In genomic region chr22:23114721-23115020, GRCh38 we compare ENCODE assay signal across 18 cellular contexts. TPM values are rescaled to one million over a fixed set of nuclear protein-coding genes. Genes with fewer than 3 reads are reported as not detected.
DNase-seq lines count a peak whose midpoint lies in the region; ATAC-seq, FAIRE-seq and TF ChIP-seq lines count a peak whose summit lies in the region.
"Had no signal": no experiment of that assay in that cellular context is flagged by ENCODE, and none has a peak within 500 bp of the region (broad histone marks: within the 10 kb centered on the region; RNA-seq: fewer than 3 reads in every experiment).

No MANE protein-coding gene starts in this region.

- intact Hi-C loops in K562 (cut with micrococcal nuclease), result loop anchor here (2.0 kb wide), 1 partner anchor 20 kb away; no protein-coding TSS in a partner anchor
- intact Hi-C loops in colonic mucosa (cut with DNase I), result no loop called here

- BruUV-seq in K562 (replicated peaks; lab: Mats Ljungman, UMichigan), result no TSS peak

- peaks cover 13% of the 10 kb centered on the region for H3K9me1 ChIP-seq in K562 (ENCODE audit: control insufficient read depth, insufficient read depth, low read length)

- H2BK120ac ChIP-seq in H9 (ENCODE audit: low read depth, low read length, poor library complexity, severe bottlenecking), result no peak overlapping the region

- no peaks in the 10 kb centered on the region for H3K79me1 ChIP-seq in H9 (ENCODE audit: insufficient read depth, low read depth, low read length, poor library complexity, severe bottlenecking)

- H2BK5ac ChIP-seq in H9 (ENCODE audit: insufficient read length, low read length), result no peak overlapping the region

- POLR2A ChIA-PET in K562 (lab: Yijun Ruan, JAX), result interaction anchor here (0.6 to 19.0 kb wide), 15 partner anchors 7 to 217 kb away, joined by 3 to 414 read pairs (median 4); partner anchors contain the start of gene GNAZ

- DNase-seq in H9 (no peak), K562 (ENCODE audit: extremely low read depth in 1 of 4, low spot score in 3 of 4) (peak in 1 of 4 experiments; percentile 57), substantia nigra (lab: John Stamatoyannopoulos, UW) (no peak), foreskin fibroblast (no peak), NCI-H1092 treated with DMSO at 0.1 percent for 48 hours (lab: John Stamatoyannopoulos, UW) (no peak), colonic mucosa (no peak), EL (no peak)
- DNase-seq: Caco-2; CD8-positive, alpha-beta T cell; DND-41; GF-D8 had no signal

- TF ChIP-seq EP300 in K562 (IDR thresholded peaks at IDR 0.05; ENCODE audit: low read length), result no peak

- no peak overlapping the region for H4K91ac ChIP-seq in H9 (ENCODE audit: insufficient read length, low read depth, low read length)

- no peak overlapping the region for H3K56ac ChIP-seq in H9 (ENCODE audit: insufficient read length, low read depth, low read length)

- H4K8ac ChIP-seq in H9 (replicated peaks; ENCODE audit: insufficient read length, low read depth, low read length), result no peak overlapping the region

- H3K4me3 Mint-ChIP-seq in H9, result no peak overlapping the region
- H3K4me3 Mint-ChIP-seq: B cell; CD14-positive monocyte; CD8-positive, alpha-beta T cell had no signal

- no peak for TF ChIP-seq RAD21 in K562 (CRISPR knock-in tag; conservative IDR thresholded peaks at IDR 0.05 in 1 of 2, IDR thresholded peaks at IDR 0.05 in 1 of 2)

- H3K23ac ChIP-seq in H9 (ENCODE audit: insufficient read length, low read depth, low read length), result no peak overlapping the region

- H2AFZ ChIP-seq in H9 (ENCODE audit: low read length) (no peak overlapping the region), K562 (ENCODE audit: low read depth, low read length) (no peak overlapping the region)

- H2BK12ac ChIP-seq in H9 (ENCODE audit: insufficient read length, low read depth, low read length), result no peak overlapping the region

- no peak overlapping the region for H3T11ph ChIP-seq in H9 (ENCODE audit: low read length)

- no peak overlapping the region for H3K27ac ChIP-seq in H9 (ENCODE audit: insufficient read length, low read depth, low read length)
- no peak overlapping the region for H3K27ac ChIP-seq in K562 (ENCODE audit: extremely low read depth, low read depth, low read length)
- H3K27ac ChIP-seq in layer of hippocampus (ENCODE audit: low read depth, low read length), result peak overlapping the region; percentile 96
- H3K27ac ChIP-seq in substantia nigra (ENCODE audit: low read depth, low read length, poor library complexity, severe bottlenecking), result peak overlapping the region; percentile 100
- H3K27ac ChIP-seq in colonic mucosa, result no peak overlapping the region

- H2BK20ac ChIP-seq in H9 (ENCODE audit: low read depth, low read length, poor library complexity, severe bottlenecking), result no peak overlapping the region

- H4K5ac ChIP-seq in H9 (ENCODE audit: insufficient read length, low read depth, low read length), result no peak overlapping the region

- H3K9ac ChIP-seq in H9 (ENCODE audit: extremely low read depth, insufficient read length, low read length) (no peak overlapping the region), K562 (ENCODE audit: insufficient read depth in 1 of 2, low read depth in 2 of 2, low read length in 2 of 2) (peak overlapping the region in 1 of 2 experiments; percentile 8; a peak in 1 of 4 replicates), colonic mucosa (ENCODE audit: low read depth in 2 of 2, low read length in 2 of 2) (no peak overlapping the region)

- no peak for FAIRE-seq in K562 (lab: Jason Lieb, UNC)
- FAIRE-seq: A204.1, GM19239 had no signal

- no peak overlapping the region for H3K27ac Mint-ChIP-seq in H9
- H3K27ac Mint-ChIP-seq: B cell; CD14-positive monocyte; CD8-positive, alpha-beta T cell had no signal

- WGBS in H9 (ENCODE audit: extremely low coverage, insufficient read length, low lambda C conversion rate), result no CpG with 5 or more reads among the region's 2 CpGs
- 1% methylated on average over 2 of the region's 2 CpGs for WGBS in K562 (ENCODE audit: insufficient coverage, low coverage, missing lambda C conversion rate)

- peaks cover 14 to 22% of the 10 kb centered on the region in 2 experiments; a peak in 3 of 4 replicates for H3K4me1 Mint-ChIP-seq in H9
- H3K4me1 Mint-ChIP-seq: CD14-positive monocyte had no signal

- no peaks in the 10 kb centered on the region for H3K27me3 ChIP-seq in H9 (ENCODE audit: insufficient read depth, low read length)
- peaks cover 38 to 98% of the 10 kb centered on the region in 2 experiments; a peak in 4 of 5 replicates for H3K27me3 ChIP-seq in K562 (ENCODE audit: control insufficient read depth in 2 of 2, insufficient read depth in 2 of 2, low read length in 2 of 2)
- no peaks in the 10 kb centered on the region for H3K27me3 ChIP-seq in layer of hippocampus (ENCODE audit: control insufficient read depth, insufficient read depth, low read length)
- no peaks in the 10 kb centered on the region for H3K27me3 ChIP-seq in colonic mucosa

- H3K4me1 ChIP-seq in H9 (ENCODE audit: insufficient read depth, low read length) (no peaks in the 10 kb centered on the region), K562 (replicated peaks in 1 of 2; ENCODE audit: control insufficient read depth in 2 of 2, insufficient read depth in 2 of 2, low read length in 2 of 2) (peaks cover 4 to 26% of the 10 kb centered on the region in 2 experiments; a peak in 4 of 5 replicates), colonic mucosa (no peaks in the 10 kb centered on the region)
- H3K4me1 ChIP-seq: Caco-2 had no signal

- H3K18ac ChIP-seq in H9 (ENCODE audit: insufficient read length, low read depth, low read length), result no peak overlapping the region

- H3K4me2 ChIP-seq in H9 (ENCODE audit: insufficient read depth, insufficient read length, low read length) (no peak overlapping the region), K562 (ENCODE audit: insufficient read depth, low read length) (no peak overlapping the region)

- TF ChIP-seq CTCF in H9 (conservative IDR thresholded peaks at IDR 0.05) (no peak), K562 (IDR thresholded peaks at IDR 0.05 in 2 of 3, conservative IDR thresholded peaks at IDR 0.05 in 1 of 3; ENCODE audit: insufficient read depth in 2 of 3, low read depth in 1 of 3, low read length in 3 of 3) (no peak), foreskin fibroblast (IDR thresholded peaks at IDR 0.05; ENCODE audit: low read depth, low read length) (no peak), colonic mucosa (IDR thresholded peaks at IDR 0.05) (no peak)

- no peak overlapping the region for H3K4me3 ChIP-seq in K562
- no peak overlapping the region for H3K4me3 ChIP-seq in foreskin fibroblast (ENCODE audit: low read depth in 1 of 2, low read length in 2 of 2)
- H3K4me3 ChIP-seq in colonic mucosa, result no peak overlapping the region

- in situ Hi-C loops in K562 (cut with MboI), result no loop called here

- no peak overlapping the region for H2BK15ac ChIP-seq in H9 (ENCODE audit: low read depth, low read length)

- no peak overlapping the region for H2AK5ac ChIP-seq in H9 (ENCODE audit: insufficient read length, low read length)

- no peaks in the 10 kb centered on the region for H3K36me3 Mint-ChIP-seq in H9 (ENCODE audit: insufficient read depth in 1 of 3, low read depth in 3 of 3)
- H3K36me3 Mint-ChIP-seq: CD14-positive monocyte; CD8-positive, alpha-beta T cell had no signal

- no peaks in the 10 kb centered on the region for H4K20me1 ChIP-seq in H9 (ENCODE audit: control insufficient read depth, insufficient read depth, insufficient read length)
- peaks cover 93% of the 10 kb centered on the region for H4K20me1 ChIP-seq in K562 (replicated peaks; ENCODE audit: control insufficient read depth, insufficient read depth, low read length)

- H3K9me3 ChIP-seq in H9 (ENCODE audit: control insufficient read depth, low read depth, low read length) (no peaks in the 10 kb centered on the region), K562 (replicated peaks; ENCODE audit: control insufficient read depth, insufficient read depth, low read depth, low read length) (no peaks in the 10 kb centered on the region), colonic mucosa (no peaks in the 10 kb centered on the region)
- H3K9me3 ChIP-seq: Caco-2 had no signal

- no peaks in the 10 kb centered on the region for H3K36me3 ChIP-seq in K562 (ENCODE audit: control insufficient read depth, insufficient read depth, low read length)
- no peaks in the 10 kb centered on the region for H3K36me3 ChIP-seq in colonic mucosa

- no peaks in the 10 kb centered on the region for H3K23me2 ChIP-seq in H9 (ENCODE audit: insufficient read length, low read depth, low read length, poor library complexity, severe bottlenecking)

- no peaks in the 10 kb centered on the region for H3K9me3 Mint-ChIP-seq in H9
- H3K9me3 Mint-ChIP-seq: CD14-positive monocyte; CD8-positive, alpha-beta T cell had no signal

- peaks cover 29% of the 10 kb centered on the region for H3K27me3 Mint-ChIP-seq in H9 (ENCODE audit: low read depth)
- H3K27me3 Mint-ChIP-seq: B cell had no signal

- ATAC-seq in K562, result no peak
- ATAC-seq: CD8-positive, alpha-beta T cell; HCT116 had no signal

- H3K14ac ChIP-seq in H9 (ENCODE audit: insufficient read depth, low read length), result peak overlapping the region; percentile 12; the same call in 1 of the 2 replicates

- TF ChIP-seq POLR2A in K562 (conservative IDR thresholded peaks at IDR 0.05), result no peak

- H3K79me2 ChIP-seq in H9 (ENCODE audit: insufficient read depth, low read length) (no peaks in the 10 kb centered on the region), K562 (ENCODE audit: control insufficient read depth, insufficient read depth, low read length) (no peaks in the 10 kb centered on the region)

- CTCF ChIA-PET in K562 (lab: Yijun Ruan, JAX; ENCODE audit: low intra/inter-chr PET ratio), result no interaction called here

- H3K4ac ChIP-seq in H9 (ENCODE audit: low read depth, low read length), result no peak overlapping the region

RNA-seq across cellular contexts. Expression of gene RSPH14, which starts 27.1 kb away (rescaled TPM):
- total RNA-seq in H9 (2021), result not detected in 2 replicates
- not detected in 2 replicates for total RNA-seq in K562 (2011; cell fraction: chromatin; rRNA removed; ENCODE audit: low replicate concordance)
- total RNA-seq in K562 (2011; cell fraction: nucleolus; rRNA removed), result not detected in 2 replicates
- not detected in 2 replicates for total RNA-seq in K562 (2011; cell fraction: nucleoplasm; rRNA removed)
- total RNA-seq in K562 (2014; rRNA removed), result not detected in 2 replicates
- total RNA-seq in K562 (2014; rRNA removed; fragmentation: Illumina TruSeq; extraction: Trizol), result not detected in 2 replicates
- total RNA-seq in K562 (2015; rRNA removed; fragmentation: Illumina TruSeq; extraction: Trizol), result not detected in 2 replicates
- not detected in 2 replicates for total RNA-seq in K562 (2021)
- polyA plus RNA-seq in K562 (2011; rRNA removed), result 0.24 TPM in 1 of 2 replicates, not detected in the other
- polyA plus RNA-seq in K562 (2011; cell fraction: cytosol; rRNA removed), result not detected in 2 replicates
- polyA plus RNA-seq in K562 (2011; cell fraction: nucleus; rRNA removed), result 0.27 TPM in 1 of 2 replicates, not detected in the other
- polyA plus RNA-seq in K562 (2012), result not detected in 2 replicates
- not detected in 2 replicates for polyA plus RNA-seq in K562 (2014; fragmentation: Illumina TruSeq; extraction: Trizol)
- under 1 TPM in 1 of 2 experiments, not detected in 1; 0.35 TPM for polyA plus RNA-seq in K562 (2014; fragmentation: Nextera tagmentation; extraction: Ambion mirVana)
- not detected in 2 replicates for polyA plus RNA-seq in K562 (2014; rRNA removed)
- polyA minus RNA-seq in K562 (2011; rRNA and poly(A)+ RNA removed), result not detected in 2 replicates
- polyA minus RNA-seq in K562 (2011; cell fraction: cytosol; rRNA and poly(A)+ RNA removed), result not detected in 2 replicates
- not detected in 2 replicates for polyA minus RNA-seq in K562 (2011; cell fraction: nucleus; rRNA and poly(A)+ RNA removed)
- under 1 TPM; 0.45 to 0.69 TPM for total RNA-seq in colonic mucosa
- total RNA-seq: B cell, H4 had no signal
- polyA plus RNA-seq: CD14-positive monocyte had no signal

RNA-seq across cellular contexts. Expression of gene RAB36, which starts 30.6 kb away (rescaled TPM):
- total RNA-seq in H9 (2021) (0.92 and 1.4 TPM in 2 replicates), K562 (2014; rRNA removed) (0.04 and 0.50 TPM in 2 replicates), K562 (2014; rRNA removed; fragmentation: Illumina TruSeq; extraction: Trizol) (not detected in 2 replicates), K562 (2015; rRNA removed; fragmentation: Illumina TruSeq; extraction: Trizol) (not detected in 2 replicates), K562 (2021) (0.09 TPM in 1 of 2 replicates, not detected in the other), colonic mucosa (1 to 10 TPM in 1 of 2 donors, under 1 TPM in 1; 0.98 to 2.3 TPM)
- total RNA-seq in K562 (2011; cell fraction: chromatin; rRNA removed; ENCODE audit: low replicate concordance), result not detected in 2 replicates
- not detected in 2 replicates for total RNA-seq in K562 (2011; cell fraction: nucleolus; rRNA removed)
- total RNA-seq in K562 (2011; cell fraction: nucleoplasm; rRNA removed), result not detected in 2 replicates
- polyA plus RNA-seq in K562 (2011; rRNA removed) (0.01 and 0.04 TPM in 2 replicates), K562 (2014; fragmentation: Illumina TruSeq; extraction: Trizol) (not detected in 2 replicates), K562 (2014; fragmentation: Nextera tagmentation; extraction: Ambion mirVana) (under 1 TPM; 0.04 to 0.08 TPM), K562 (2014; rRNA removed) (0.08 TPM in 1 of 2 replicates, not detected in the other)
- 0.58 TPM in 1 of 2 replicates, not detected in the other for polyA plus RNA-seq in K562 (2011; cell fraction: cytosol; rRNA removed)
- 0.06 TPM in 1 of 2 replicates, not detected in the other for polyA plus RNA-seq in K562 (2011; cell fraction: nucleus; rRNA removed)
- 0.08 and 0.18 TPM in 2 replicates for polyA plus RNA-seq in K562 (2012)
- 0.42 TPM in 1 of 2 replicates, not detected in the other for polyA minus RNA-seq in K562 (2011; rRNA and poly(A)+ RNA removed)
- polyA minus RNA-seq in K562 (2011; cell fraction: cytosol; rRNA and poly(A)+ RNA removed), result not detected in 2 replicates
- 0.11 and 0.40 TPM in 2 replicates for polyA minus RNA-seq in K562 (2011; cell fraction: nucleus; rRNA and poly(A)+ RNA removed)

RNA-seq across cellular contexts. Expression of gene GNAZ, which starts 44.4 kb away (rescaled TPM):
- total RNA-seq in H9 (2021), result 5.0 and 5.2 TPM in 2 replicates
- 0.79 and 1.2 TPM in 2 replicates for total RNA-seq in K562 (2011; cell fraction: chromatin; rRNA removed; ENCODE audit: low replicate concordance)
- total RNA-seq in K562 (2011; cell fraction: nucleolus; rRNA removed), result 0.50 and 0.79 TPM in 2 replicates
- 0.29 and 0.46 TPM in 2 replicates for total RNA-seq in K562 (2011; cell fraction: nucleoplasm; rRNA removed)
- 0.14 and 0.24 TPM in 2 replicates for total RNA-seq in K562 (2014; rRNA removed)
- 0.04 and 0.10 TPM in 2 replicates for total RNA-seq in K562 (2014; rRNA removed; fragmentation: Illumina TruSeq; extraction: Trizol)
- 0.04 and 0.11 TPM in 2 replicates for total RNA-seq in K562 (2015; rRNA removed; fragmentation: Illumina TruSeq; extraction: Trizol)
- 0.22 and 0.74 TPM in 2 replicates for total RNA-seq in K562 (2021)
- 0.13 and 0.22 TPM in 2 replicates for polyA plus RNA-seq in K562 (2011; rRNA removed)
- polyA plus RNA-seq in K562 (2011; cell fraction: cytosol; rRNA removed), result 0.15 and 0.31 TPM in 2 replicates
- 0.35 and 0.60 TPM in 2 replicates for polyA plus RNA-seq in K562 (2011; cell fraction: nucleus; rRNA removed)
- polyA plus RNA-seq in K562 (2012), result 0.14 and 0.26 TPM in 2 replicates
- 0.12 and 0.13 TPM in 2 replicates for polyA plus RNA-seq in K562 (2014; fragmentation: Illumina TruSeq; extraction: Trizol)
- polyA plus RNA-seq in K562 (2014; fragmentation: Nextera tagmentation; extraction: Ambion mirVana), result not detected
- 0.18 TPM in 1 of 2 replicates, not detected in the other for polyA plus RNA-seq in K562 (2014; rRNA removed)
- polyA minus RNA-seq in K562 (2011; rRNA and poly(A)+ RNA removed), result 0.21 and 0.32 TPM in 2 replicates
- polyA minus RNA-seq in K562 (2011; cell fraction: cytosol; rRNA and poly(A)+ RNA removed), result 0.57 TPM in 1 of 2 replicates, not detected in the other
- polyA minus RNA-seq in K562 (2011; cell fraction: nucleus; rRNA and poly(A)+ RNA removed), result 0.40 and 0.67 TPM in 2 replicates
- 1 to 10 TPM; 1.2 to 2.5 TPM for total RNA-seq in colonic mucosa
- total RNA-seq: CD8-positive, alpha-beta T cell had no signal

Comparison
In these comparisons a context has a peak if more than half of its experiments do, and no peak if none do; other contexts are left out.
1. H3K27ac ChIP-seq: peak in layer of hippocampus (single experiment) and substantia nigra (single experiment); none in H9 (single experiment), K562 (single experiment) and colonic mucosa (single experiment).